17 cellular contexts compared by ENCODE assay signal in genomic region chr16:11152677-11153321, GRCh38.
DNase-seq lines count a peak whose midpoint lies in the region; ATAC-seq, FAIRE-seq and TF ChIP-seq lines count a peak whose summit lies in the region.
"Had no signal": no experiment of that assay in that cellular context is flagged by ENCODE, and none has a peak within 500 bp of the region (broad histone marks: within the 10 kb centered on the region; RNA-seq: fewer than 3 reads in every experiment).

No MANE protein-coding gene starts in this region.

- no peak for TF ChIP-seq CTCF in omental fat pad (IDR thresholded peaks at IDR 0.05)

- peaks cover 0 to 3% of the 10 kb centered on the region in 2 donors for H3K4me1 Mint-ChIP-seq in effector memory CD8-positive, alpha-beta T cell (ENCODE audit: low read depth in 2 of 2)
- H3K4me1 Mint-ChIP-seq: endodermal cell had no signal

- H3K36me3 Mint-ChIP-seq in effector memory CD8-positive, alpha-beta T cell (ENCODE audit: insufficient read depth): peaks cover 11% of the 10 kb centered on the region

- no peaks in the 10 kb centered on the region for H3K27me3 Mint-ChIP-seq in effector memory CD8-positive, alpha-beta T cell
- H3K27me3 Mint-ChIP-seq: activated naive CD8-positive, alpha-beta T cell treated with anti-CD3 and anti-CD28 coated beads for 36 hours had no signal

- TF ChIP-seq POLR2A in H54 (IDR thresholded peaks at IDR 0.05; ENCODE audit: low read depth, low read length): no peak

- no peaks in the 10 kb centered on the region for H3K9me3 Mint-ChIP-seq in effector memory CD8-positive, alpha-beta T cell
- H3K9me3 Mint-ChIP-seq: activated naive CD8-positive, alpha-beta T cell treated with anti-CD3 and anti-CD28 coated beads for 36 hours had no signal

- H3K27ac Mint-ChIP-seq in effector memory CD8-positive, alpha-beta T cell: no peak overlapping the region
- H3K27ac Mint-ChIP-seq: activated naive CD8-positive, alpha-beta T cell treated with anti-CD3 and anti-CD28 coated beads for 36 hours; endodermal cell had no signal

- DNase-seq in COLO668 (lab: John Stamatoyannopoulos, UW; ENCODE audit: unreplicated experiment) (peak; percentile 82), G401 (ENCODE audit: low spot score) (peak; percentile 87), NOMO-1 treated with DMSO at 0.1 percent for 48 hours (lab: John Stamatoyannopoulos, UW; ENCODE audit: unreplicated experiment) (peak; percentile 37), cerebellum (ENCODE audit: low spot score) (peak; percentile 79), H54 (ENCODE audit: insufficient read length, low spot score) (no peak), omental fat pad (ENCODE audit: low spot score) (no peak), NCI-H2227 (lab: John Stamatoyannopoulos, UW; ENCODE audit: unreplicated experiment) (no peak)
- no peak for DNase-seq in effector memory CD8-positive, alpha-beta T cell
- DNase-seq: activated naive CD8-positive, alpha-beta T cell treated with anti-CD3 and anti-CD28 coated beads for 36 hours; DMS79 treated with DMSO at 0.1 percent for 48 hours; endodermal cell; foreskin fibroblast; GOT3; NCI-H1436; NK-92 treated with Interleukin-12 subunit alpha and Interleukin-12 subunit beta, amount 100 ng/mL, for 24 hours; stimulated activated CD4-positive, alpha-beta T cell treated with anti-CD3 and anti-CD28 coated beads, Interleukin-15, amount 100 ng/mL, for 24 hours had no signal

- FAIRE-seq in H54 (lab: Jason Lieb, UNC): no peak
- FAIRE-seq: TTC549 had no signal

- in situ Hi-C loops in G401 (cut with HindIII; ENCODE audit: low sequenced_read_pairs): no loop called here

- no peak for ATAC-seq in effector memory CD8-positive, alpha-beta T cell (replicated peaks)
- ATAC-seq in omental fat pad (ENCODE audit: low FRiP score): no peak

- no peak overlapping the region for H3K4me3 Mint-ChIP-seq in effector memory CD8-positive, alpha-beta T cell
- H3K4me3 Mint-ChIP-seq: activated naive CD8-positive, alpha-beta T cell treated with anti-CD3 and anti-CD28 coated beads for 36 hours; endodermal cell had no signal

Comparison
In these comparisons a context has a peak if more than half of its experiments do, and no peak if none do; other contexts are left out.
1. DNase-seq: peak in COLO668 (single experiment), G401 (single experiment), NOMO-1 treated with DMSO at 0.1 percent for 48 hours (single experiment) and cerebellum (single experiment); none in effector memory CD8-positive, alpha-beta T cell (0 of 3), H54 (single experiment), omental fat pad (single experiment) and NCI-H2227 (single experiment).